ENCODE assay signal across 8 cellular contexts in the genomic region with DNA sequence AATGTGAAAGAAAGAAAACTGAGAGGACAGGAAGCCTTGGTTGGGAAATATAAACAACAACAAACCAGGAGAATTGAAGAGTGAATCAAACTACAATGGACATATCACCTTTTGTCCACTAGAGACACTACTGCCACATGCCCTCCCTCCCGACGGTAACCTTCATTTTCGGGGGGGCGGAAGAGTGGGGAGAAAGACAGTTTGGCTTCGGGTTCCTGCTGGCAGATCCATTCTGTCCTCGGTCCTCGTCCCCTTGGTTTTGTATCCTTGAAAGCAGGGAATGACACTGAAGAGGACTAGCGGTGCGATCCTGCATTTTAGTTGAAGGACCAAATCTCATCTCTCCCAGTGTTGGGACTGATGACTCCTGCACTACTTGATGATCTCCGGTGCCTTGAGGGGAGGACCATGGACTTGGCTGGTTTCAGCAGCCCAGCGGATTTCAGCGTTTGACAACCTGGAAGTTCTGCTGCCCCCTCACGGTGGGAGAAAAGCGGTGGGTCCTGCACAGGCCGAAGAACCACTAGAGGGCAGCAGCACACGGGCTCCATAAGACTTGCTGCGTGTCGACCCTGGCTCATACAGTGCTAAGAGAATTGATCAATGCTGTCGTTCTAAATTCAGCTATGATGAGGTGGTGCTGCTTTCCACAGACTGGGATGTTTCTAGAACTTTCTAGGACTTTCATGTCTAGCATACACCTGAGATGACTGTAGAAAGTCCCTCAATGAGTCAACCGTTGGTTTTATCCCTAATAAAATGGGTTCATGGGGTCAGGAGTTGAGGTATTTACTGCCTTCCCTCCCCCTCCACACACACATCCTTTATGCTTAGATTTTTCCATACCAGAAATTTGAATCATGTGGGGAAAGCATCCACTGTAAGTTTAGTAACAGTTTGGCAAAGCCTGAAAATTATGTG. TPM values are rescaled to one million over a fixed set of nuclear protein-coding genes. Genes with fewer than 3 reads are reported as not detected.
DNase-seq lines count a peak whose midpoint lies in the region; ATAC-seq and TF ChIP-seq lines count a peak whose summit lies in the region.

No MANE protein-coding gene starts in this region.

- peak overlapping the region; percentile 85 to 94 (median 88) for H3K4me3 Mint-ChIP-seq in CD4-positive, alpha-beta memory T cell

- H3K36me3 Mint-ChIP-seq in CD4-positive, alpha-beta memory T cell = no peaks in the 10 kb centered on the region

- peak; percentile 87 to 90 (median 88) for DNase-seq in CD4-positive, alpha-beta memory T cell
- peak; percentile 93 for DNase-seq in NCI-H774 (lab: John Stamatoyannopoulos, UW)
- peak; percentile 86 to 90 for DNase-seq in activated CD4-positive, alpha-beta T cell treated with anti-CD3 and anti-CD28 coated beads, Interleukin-2, amount 50 U/mL, for 48 hours
- peak; percentile 77 to 87 (median 84) for DNase-seq in dorsolateral prefrontal cortex
- peak; percentile 87 to 97 for DNase-seq in lower leg skin (ENCODE audit: low spot score in 2 of 2)
- peak; percentile 76 to 80 for DNase-seq in stimulated activated CD4-positive, alpha-beta T cell treated with anti-CD3 and anti-CD28 coated beads, Interleukin-4, amount 100 ng/mL, for 48 hours (ENCODE audit: low read depth in 2 of 2)

- peak overlapping the region; percentile 84 to 94 (median 92) for H3K27ac Mint-ChIP-seq in CD4-positive, alpha-beta memory T cell

- peaks cover 28 to 45% (median 37%) of the 10 kb centered on the region in 4 donors for H3K4me1 Mint-ChIP-seq in CD4-positive, alpha-beta memory T cell

- no peaks in the 10 kb centered on the region for H3K9me3 Mint-ChIP-seq in CD4-positive, alpha-beta memory T cell

- H3K27me3 Mint-ChIP-seq in CD4-positive, alpha-beta memory T cell = no peaks in the 10 kb centered on the region

- H3K36me3 ChIP-seq in CD4-positive, alpha-beta memory T cell (ENCODE audit: insufficient read depth, low read length) = no peaks in the 10 kb centered on the region

- POLR2A ChIA-PET in CD4-positive, alpha-beta memory T cell (lab: Charles Lee; ENCODE audit: partially characterized antibody) = interaction anchor here (0.5 to 9.7 kb wide), 17 partner anchors 9 to 378 kb away, joined by 3 to 189 read pairs (median 4); partner anchors contain the start of genes TMEM267 and ZNF131

- H3K27ac ChIP-seq in CD4-positive, alpha-beta memory T cell (ENCODE audit: low read depth, low read length) = peak overlapping the region; percentile 44
- H3K27ac ChIP-seq in dorsolateral prefrontal cortex = peak overlapping the region in 55 of 59 donors; percentile 2 to 89 (median 69)

- TF ChIP-seq POLR2A in lower leg skin (IDR thresholded peaks at IDR 0.05) = no peak

- TF ChIP-seq CTCF in dorsolateral prefrontal cortex (IDR thresholded peaks at IDR 0.05 in 54 of 56, conservative IDR thresholded peaks at IDR 0.05 in 2 of 56; ENCODE audit: low read depth in 1 of 56, partially characterized antibody in 56 of 56) (peak; percentile 85 to 100 (median 98)), lower leg skin (IDR thresholded peaks at IDR 0.05) (peak in 2 of 3 donors; percentile 82 to 97)

- WGBS in lower leg skin, 2 donors = 3 to 6% methylated on average over 20 of the region's 20 CpGs

- CTCF ChIA-PET in CD4-positive, alpha-beta memory T cell (lab: Charles Lee; ENCODE audit: partially characterized antibody) = interaction anchor here (0.6 to 9.7 kb wide), 35 partner anchors 8 to 380 kb away, joined by 3 to 168 read pairs (median 5); partner anchors contain the start of genes TMEM267 and ZNF131

- H3K9me3 ChIP-seq in CD4-positive, alpha-beta memory T cell (ENCODE audit: control insufficient read depth in 1 of 2, low read length in 2 of 2) = no peaks in the 10 kb centered on the region

- peak; percentile 99 for ATAC-seq in GM19455 (IDR thresholded peaks at IDR 0.05; ENCODE audit: unreplicated experiment)
- peak; percentile 58 for ATAC-seq in HG03575 (IDR thresholded peaks at IDR 0.05; ENCODE audit: extremely low read depth, insufficient number of reproducible peaks, low FRiP score, unreplicated experiment)

- no peaks in the 10 kb centered on the region for H3K27me3 ChIP-seq in CD4-positive, alpha-beta memory T cell (ENCODE audit: insufficient read depth, low read length)
- H3K27me3 ChIP-seq in dorsolateral prefrontal cortex = no peaks in the 10 kb centered on the region

- peak overlapping the region; percentile 62 to 87 for H3K4me3 ChIP-seq in CD4-positive, alpha-beta memory T cell (ENCODE audit: low read length in 2 of 2)
- H3K4me3 ChIP-seq in dorsolateral prefrontal cortex (peak overlapping the region; percentile 8 to 74 (median 55)), lower leg skin (ENCODE audit: low read depth, poor library complexity, severe bottlenecking) (no peak overlapping the region)

- intact Hi-C loops in CD4-positive, alpha-beta memory T cell (cut with micrococcal nuclease) = loop anchor here (1.0 to 2.0 kb wide), 11 partner anchors 16 to 378 kb away; partner anchors contain the start of genes ANXA2R, HMGCS1 and TMEM267
- intact Hi-C loops in dorsolateral prefrontal cortex (cut with DNase I) (loop anchor here in 1 of 2 donors (5.0 to 10.0 kb wide), 4 partner anchors 38 to 287 kb away; partner anchors contain the start of gene NIM1K), lower leg skin (cut with DNase I; ENCODE audit: low total_unique reads) (loop anchor here (10.0 kb wide), 2 partner anchors 199 to 289 kb away; no protein-coding TSS in a partner anchor)

- peaks cover 43% of the 10 kb centered on the region for H3K4me1 ChIP-seq in CD4-positive, alpha-beta memory T cell (ENCODE audit: insufficient read depth, low read length)

RNA-seq across cellular contexts. Expression of gene ZNF131, which starts 15.1 kb away (rescaled TPM):
- total RNA-seq in CD4-positive, alpha-beta memory T cell = 10 to 100 TPM; 76.5 to 86.9 TPM
- polyA plus RNA-seq in CD4-positive, alpha-beta memory T cell = 10 to 100 TPM; 67.4 to 68.7 TPM
- 10 to 100 TPM; 29.1 to 65.2 (median 49.2) TPM for total RNA-seq in dorsolateral prefrontal cortex
- 10 to 100 TPM; 29.6 to 43.6 (median 35.8) TPM for total RNA-seq in lower leg skin
